8 cellular contexts compared by ENCODE assay signal in the genomic region with DNA sequence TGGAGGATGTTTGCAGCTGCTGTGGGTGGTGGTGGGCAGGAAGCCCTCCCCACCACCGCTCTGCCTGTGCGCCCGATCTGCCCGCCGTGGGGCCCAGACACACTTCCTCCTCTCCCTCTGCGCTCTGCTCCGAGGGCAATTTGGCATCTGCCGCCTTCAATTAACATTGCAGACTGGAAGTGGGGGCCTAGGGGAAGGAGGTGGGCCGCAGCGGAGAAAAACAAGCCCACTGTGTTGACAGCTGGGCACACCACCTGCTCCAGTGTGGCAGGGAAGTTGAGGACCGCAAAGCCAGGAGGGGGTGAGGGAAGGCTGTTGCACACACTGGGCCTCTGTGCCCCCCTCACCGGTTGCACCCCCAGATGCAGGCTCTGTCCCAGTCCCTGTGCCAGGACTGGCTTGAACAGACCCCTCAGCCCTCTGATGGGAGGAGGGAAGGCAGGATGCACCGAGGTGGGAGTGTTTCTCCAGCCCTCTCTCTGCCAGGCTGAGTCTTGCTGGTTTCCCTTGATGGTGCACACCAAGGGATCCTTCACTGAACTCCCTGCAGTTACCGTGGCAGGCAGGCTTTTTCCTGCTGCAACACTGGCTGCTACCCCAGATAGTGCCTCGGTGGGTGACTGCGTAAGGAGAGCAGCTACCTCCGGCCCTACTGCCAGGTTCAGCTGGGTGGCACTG.
DNase-seq lines count a peak whose midpoint lies in the region; ATAC-seq, FAIRE-seq and TF ChIP-seq lines count a peak whose summit lies in the region.
"Had no signal": no experiment of that assay in that cellular context is flagged by ENCODE, and none has a peak within 500 bp of the region (broad histone marks: within the 10 kb centered on the region; RNA-seq: fewer than 3 reads in every experiment).

No MANE protein-coding gene starts in this region.

- no peaks in the 10 kb centered on the region for H3K27me3 Mint-ChIP-seq in T-helper 17 cell

- H3K27ac Mint-ChIP-seq in T-helper 17 cell, result peak overlapping the region; percentile 85
- H3K27ac Mint-ChIP-seq: mesothelial cell of epicardium had no signal

- ATAC-seq in T-helper 17 cell (peak; percentile 96), HG03025 (IDR thresholded peaks at IDR 0.05; ENCODE audit: low FRiP score, unreplicated experiment) (no peak)

- no peak for TF ChIP-seq POLR2A in GM12892 (IDR thresholded peaks at IDR 0.05; ENCODE audit: low read depth, low read length)

- no peaks in the 10 kb centered on the region for H3K9me3 ChIP-seq in T-helper 17 cell (ENCODE audit: control insufficient read depth, low read length, poor library complexity, severe bottlenecking)

- DNase-seq in NCI-H1417 (lab: John Stamatoyannopoulos, UW), result peak in 2 of 3 experiments; percentile 89 to 97
- peak; percentile 27 to 33 (median 28) for DNase-seq in T-helper 17 cell
- peak; percentile 58 for DNase-seq in central memory CD4-positive, alpha-beta T cell
- DNase-seq in stimulated activated CD8-positive, alpha-beta memory T cell treated with anti-CD3 and anti-CD28 coated beads, Interleukin-7, amount 100 ng/mL, for 24 hours (ENCODE audit: low read depth), result peak; percentile 11
- no peak for DNase-seq in GM12892 (ENCODE audit: insufficient read length)
- DNase-seq in HuH-7.5 (ENCODE audit: low spot score), result no peak

- H3K36me3 Mint-ChIP-seq in T-helper 17 cell (ENCODE audit: low read depth), result no peaks in the 10 kb centered on the region
- H3K36me3 Mint-ChIP-seq: mesothelial cell of epicardium had no signal

- peak overlapping the region; percentile 77 for H3K4me3 Mint-ChIP-seq in T-helper 17 cell
- H3K4me3 Mint-ChIP-seq: mesothelial cell of epicardium had no signal

- FAIRE-seq in GM12892 (lab: Jason Lieb, UNC), result no peak

- peaks cover 49% of the 10 kb centered on the region for H3K4me1 Mint-ChIP-seq in T-helper 17 cell
- H3K4me1 Mint-ChIP-seq: mesothelial cell of epicardium had no signal

Comparison
In these comparisons a context has a peak if more than half of its experiments do, and no peak if none do; other contexts are left out.
1. DNase-seq: peak in NCI-H1417 (2 of 3), T-helper 17 cell (3 of 3), central memory CD4-positive, alpha-beta T cell (single experiment) and stimulated activated CD8-positive, alpha-beta memory T cell treated with anti-CD3 and anti-CD28 coated beads, Interleukin-7, amount 100 ng/mL, for 24 hours (single experiment); none in GM12892 (single experiment) and HuH-7.5 (single experiment).